In the genomic region with DNA sequence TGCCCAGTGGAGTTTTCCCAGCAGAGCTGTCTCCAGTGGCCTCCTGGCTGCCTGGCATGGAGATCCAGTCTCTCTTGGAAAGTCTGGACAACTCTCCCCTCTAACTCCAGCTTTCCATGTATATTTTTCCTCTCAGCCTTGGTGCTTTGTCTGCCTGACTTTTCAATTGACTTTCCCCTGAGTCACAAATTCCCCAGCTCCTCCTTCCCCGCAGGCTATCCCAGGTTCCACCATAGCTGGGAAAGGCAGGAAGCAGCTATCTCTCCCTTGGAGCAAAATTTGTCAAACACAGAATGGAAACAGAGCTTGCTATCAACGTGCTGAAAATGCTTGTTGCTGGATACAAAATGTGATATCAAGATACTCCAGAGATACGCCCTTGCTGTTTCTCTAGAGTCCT, we compare ENCODE assay signal across 19 cellular contexts.
DNase-seq lines count a peak whose midpoint lies in the region; ATAC-seq and TF ChIP-seq lines count a peak whose summit lies in the region.
"Had no signal": no experiment of that assay in that cellular context is flagged by ENCODE, and none has a peak within 500 bp of the region (broad histone marks: within the 10 kb centered on the region; RNA-seq: fewer than 3 reads in every experiment).

No MANE protein-coding gene starts in this region.

- H3K9me3 ChIP-seq in Karpas-422 (ENCODE audit: low read length) (no peaks in the 10 kb centered on the region), mammary epithelial cell (replicated peaks; ENCODE audit: insufficient read depth, low read length) (no peaks in the 10 kb centered on the region)
- H3K9me3 ChIP-seq: ascending aorta, left ventricle myocardium inferior had no signal

- intact Hi-C loops in mammary epithelial cell (cut with micrococcal nuclease): no loop called here

- BruUV-seq in mammary epithelial cell (replicated peaks; lab: Mats Ljungman, UMichigan): no TSS peak

- CTCF ChIA-PET in mammary epithelial cell (lab: Charles Lee; ENCODE audit: low non-redundant PET): no interaction called here

- dilution Hi-C loops in mammary epithelial cell (cut with HindIII; ENCODE audit: low sequenced_read_pairs): loop anchor here (10.0 kb wide), 1 partner anchor 68 kb away; no protein-coding TSS in a partner anchor

- H4K20me1 ChIP-seq in Karpas-422 (ENCODE audit: insufficient read depth, low read depth, low read length) (no peaks in the 10 kb centered on the region), mammary epithelial cell (ENCODE audit: insufficient read depth, low read length) (no peaks in the 10 kb centered on the region)

- H3K27me3 ChIP-seq in Karpas-422 (ENCODE audit: low read length): no peaks in the 10 kb centered on the region
- H3K27me3 ChIP-seq in mammary epithelial cell (ENCODE audit: insufficient read depth, low read length): no peaks in the 10 kb centered on the region
- H3K27me3 ChIP-seq: ascending aorta had no signal

- H3K9ac ChIP-seq in Karpas-422 (ENCODE audit: low read length): peak overlapping the region; percentile 32
- H3K9ac ChIP-seq in mammary epithelial cell (ENCODE audit: insufficient read depth, low read length): no peak overlapping the region

- DNase-seq in EL: peak; percentile 88
- DNase-seq in Karpas-422: no peak
- peak; percentile 24 for DNase-seq in mammary epithelial cell
- DNase-seq in kidney glomerular epithelial cell (lab: John Stamatoyannopoulos, UW): peak; percentile 8
- DNase-seq in GM19240 (ENCODE audit: insufficient read length, low spot score): no peak
- no peak for DNase-seq in NCI-H526 (lab: John Stamatoyannopoulos, UW)
- DNase-seq: activated B cell treated with CpG ODN at 0.5 μM for 24 hours; activated CD4-positive, alpha-beta memory T cell treated with anti-CD3 and anti-CD28 coated beads, Interleukin-2, amount 10 ng/mL, durations not matched to agents 7 days and 5 days; activated naive CD4-positive, alpha-beta T cell treated with Interleukin-2 at 50 U/mL for 16 hours; CD8-positive, alpha-beta T cell; DND-41; left ventricle myocardium inferior; NCI-H1417; NCI-H526 treated with DMSO at 0.1 percent for 48 hours; SHP77 treated with DMSO at 0.1 percent for 48 hours; stimulated activated CD4-positive, alpha-beta T cell treated with anti-CD3 and anti-CD28 coated beads, Interleukin-15, amount 100 ng/mL, for 24 hours had no signal

- in situ Hi-C loops in mammary epithelial cell (cut with MboI; ENCODE audit: low sequenced_read_pairs in 2 of 2): loop anchor here (5.0 to 10.0 kb wide), 2 partner anchors 68 to 70 kb away; no protein-coding TSS in a partner anchor

- H3K27ac ChIP-seq in Karpas-422 (ENCODE audit: low read length) (peak overlapping the region; percentile 70), mammary epithelial cell (ENCODE audit: insufficient read depth, low read depth, low read length) (no peak overlapping the region)
- H3K27ac ChIP-seq: ascending aorta, left ventricle myocardium inferior had no signal

- H3K4me2 ChIP-seq in Karpas-422 (ENCODE audit: low read depth, low read length, poor library complexity, severe bottlenecking): no peak overlapping the region
- no peak overlapping the region for H3K4me2 ChIP-seq in mammary epithelial cell (ENCODE audit: insufficient read depth, low read depth, low read length)

- H2AFZ ChIP-seq in Karpas-422 (ENCODE audit: low read length) (peak overlapping the region; percentile 62), mammary epithelial cell (ENCODE audit: low read depth, low read length) (peak overlapping the region; percentile 30)

- H3K79me2 ChIP-seq in Karpas-422 (ENCODE audit: low read length): no peaks in the 10 kb centered on the region
- no peaks in the 10 kb centered on the region for H3K79me2 ChIP-seq in mammary epithelial cell (ENCODE audit: insufficient read depth, low read length)

- H3K4me3 ChIP-seq in Karpas-422 (ENCODE audit: low read length) (no peak overlapping the region), mammary epithelial cell (replicated peaks in 1 of 3; ENCODE audit: insufficient read depth in 1 of 3, low read depth in 2 of 3, low read length in 3 of 3) (no peak overlapping the region)
- H3K4me3 ChIP-seq: ascending aorta, left ventricle myocardium inferior had no signal

- H3K36me3 ChIP-seq in Karpas-422 (ENCODE audit: insufficient read depth, low read length) (no peaks in the 10 kb centered on the region), mammary epithelial cell (ENCODE audit: insufficient read depth, low read length) (no peaks in the 10 kb centered on the region)
- H3K36me3 ChIP-seq: ascending aorta, left ventricle myocardium inferior had no signal

- H3K4me1 ChIP-seq in Karpas-422 (ENCODE audit: low read length): peaks cover 54% of the 10 kb centered on the region
- H3K4me1 ChIP-seq in mammary epithelial cell (ENCODE audit: insufficient read depth, low read length): no peaks in the 10 kb centered on the region

- no peaks in the 10 kb centered on the region for H3K9me2 ChIP-seq in Karpas-422 (replicated peaks; ENCODE audit: insufficient read depth, low read length)

- no peak for ATAC-seq in activated CD4-positive, CD25-positive, alpha-beta regulatory T cell treated with anti-CD3 and anti-CD28 coated beads, Interleukin-2, amount 50 U/mL, for 24 hours
- ATAC-seq in GM19035 (IDR thresholded peaks at IDR 0.05; ENCODE audit: unreplicated experiment): no peak
- ATAC-seq: CD8-positive, alpha-beta T cell had no signal

- TF ChIP-seq CTCF in mammary epithelial cell (conservative IDR thresholded peaks at IDR 0.05 in 1 of 2, IDR thresholded peaks at IDR 0.05 in 1 of 2; ENCODE audit: extremely low read depth in 1 of 2, insufficient read depth in 1 of 2, low read depth in 1 of 2, low read length in 2 of 2): no peak

- WGBS in mammary epithelial cell (ENCODE audit: low coverage, missing lambda C conversion rate): 51% methylated on average over 3 of the region's 3 CpGs

Comparison
In these comparisons a context has a peak if more than half of its experiments do, and no peak if none do; other contexts are left out.
1. DNase-seq: peak in EL (single experiment), mammary epithelial cell (single experiment) and kidney glomerular epithelial cell (single experiment); none in Karpas-422 (single experiment), GM19240 (single experiment) and NCI-H526 (0 of 2).